In genomic region chr6:42981866-42982265, GRCh38 we compare ENCODE assay signal across 16 cellular contexts. TPM values are rescaled to one million over a fixed set of nuclear protein-coding genes. Genes with fewer than 3 reads are reported as not detected.
DNase-seq lines count a peak whose midpoint lies in the region; ATAC-seq and TF ChIP-seq lines count a peak whose summit lies in the region.
"Had no signal": no experiment of that assay in that cellular context is flagged by ENCODE, and none has a peak within 500 bp of the region (broad histone marks: within the 10 kb centered on the region; RNA-seq: fewer than 3 reads in every experiment).

No MANE protein-coding gene starts in this region.

- peaks cover 5% of the 10 kb centered on the region; the same call in 1 of the 2 replicates for H4K20me1 ChIP-seq in GM23338 (replicated peaks; ENCODE audit: insufficient read depth)

- H3K9me2 ChIP-seq in GM23338 (ENCODE audit: insufficient read depth): no peaks in the 10 kb centered on the region

- no peak for DNase-seq in activated T-cell treated with anti-CD3 and anti-CD28 coated beads, Interleukin-2, amount 50 U/mL, for 24 hours
- DNase-seq in activated T-cell treated with anti-CD3 and anti-CD28 coated beads, Interleukin-2, amount 50 U/mL, for 48 hours: no peak
- no peak for DNase-seq in GM23338 (ENCODE audit: low spot score)
- DNase-seq in naive thymus-derived CD4-positive, alpha-beta T cell: no peak
- no peak for DNase-seq in colonic mucosa
- DNase-seq in activated T-helper 1 cell treated with anti-CD3 and anti-CD28 coated beads, Interleukin-12 subunit alpha, Interleukin-12 subunit beta, Interleukin-2, Interleukin-4 antibody, amounts not matched to agents 30 ng/mL and 10 ng/mL and 1 ng/mL, durations not matched to agents 14 hours and 24 hours and 36 hours (ENCODE audit: low spot score): no peak
- DNase-seq in lower lobe of right lung: no peak
- DNase-seq: activated CD4-positive, CD25-positive, alpha-beta regulatory T cell; activated CD8-positive, alpha-beta memory T cell treated with anti-CD3 and anti-CD28 coated beads, Interleukin-2, amount 50 U/mL, for 48 hours; DND-41; dorsolateral prefrontal cortex; NCI-H2029 treated with DMSO at 0.1 percent for 48 hours had no signal

- H3K4me3 ChIP-seq in GM23338: no peak overlapping the region
- no peak overlapping the region for H3K4me3 ChIP-seq in naive thymus-derived CD4-positive, alpha-beta T cell (ENCODE audit: low read length)
- no peak overlapping the region for H3K4me3 ChIP-seq in colonic mucosa
- no peak overlapping the region for H3K4me3 ChIP-seq in lower lobe of right lung
- H3K4me3 ChIP-seq: dorsolateral prefrontal cortex had no signal

- H3K4me1 ChIP-seq in GM23338 (ENCODE audit: insufficient read depth): peaks cover 21% of the 10 kb centered on the region
- H3K4me1 ChIP-seq in naive thymus-derived CD4-positive, alpha-beta T cell (ENCODE audit: control insufficient read depth in 2 of 2, insufficient read depth in 2 of 2, low read length in 2 of 2): peaks cover 42 to 51% of the 10 kb centered on the region in 2 donors
- H3K4me1 ChIP-seq in colonic mucosa: peaks cover 18% of the 10 kb centered on the region
- peaks cover 48% of the 10 kb centered on the region for H3K4me1 ChIP-seq in lower lobe of right lung

- TF ChIP-seq CTCF in GM23338 (conservative IDR thresholded peaks at IDR 0.05; ENCODE audit: low read depth in 2 of 2) (no peak), colonic mucosa (IDR thresholded peaks at IDR 0.05) (no peak), lower lobe of right lung (IDR thresholded peaks at IDR 0.05) (no peak)

- intact Hi-C loops in naive thymus-derived CD4-positive, alpha-beta T cell (cut with micrococcal nuclease): loop anchor here in 1 of 2 donors (5.0 kb wide), 1 partner anchor 445 kb away; the partner anchor contains the start of gene ABCC10
- intact Hi-C loops in colonic mucosa (cut with DNase I) (no loop called here), lower lobe of right lung (cut with DNase I) (no loop called here)
- intact Hi-C loops in activated T-helper 1 cell treated with anti-CD3 and anti-CD28 coated beads, Interleukin-12 subunit alpha, Interleukin-12 subunit beta, Interleukin-2, Interleukin-4 antibody, amounts not matched to agents 30 ng/mL and 10 ng/mL and 1 ng/mL, durations not matched to agents 14 hours and 24 hours and 36 hours (cut with micrococcal nuclease): loop anchor here (10.0 kb wide), 1 partner anchor 237 kb away; the partner anchor contains the start of gene TBCC

- ATAC-seq in GM23338 (no peak), lower lobe of right lung (no peak)
- ATAC-seq in naive thymus-derived CD4-positive, alpha-beta T cell: no peak
- ATAC-seq: left lobe of liver had no signal

- H3K4me3 Mint-ChIP-seq in activated T-cell treated with anti-CD3 and anti-CD28 coated beads, Interleukin-2, amount 50 U/mL, for 24 hours: no peak overlapping the region
- peak overlapping the region; percentile 6; the same call in 1 of the 3 replicates for H3K4me3 Mint-ChIP-seq in GM23338
- H3K4me3 Mint-ChIP-seq in activated naive CD8-positive, alpha-beta T cell: no peak overlapping the region
- peak overlapping the region in 8 of 10 donors; percentile 3 to 71 (median 36) for H3K4me3 Mint-ChIP-seq in naive thymus-derived CD4-positive, alpha-beta T cell
- no peak overlapping the region for H3K4me3 Mint-ChIP-seq in activated T-helper 1 cell treated with anti-CD3 and anti-CD28 coated beads, Interleukin-12 subunit alpha, Interleukin-12 subunit beta, Interleukin-2, Interleukin-4 antibody, amounts not matched to agents 30 ng/mL and 10 ng/mL and 1 ng/mL, durations not matched to agents 14 hours and 24 hours and 36 hours

- no peak overlapping the region for H3K27ac ChIP-seq in GM23338 (ENCODE audit: low read depth)
- peak overlapping the region; percentile 44 for H3K27ac ChIP-seq in naive thymus-derived CD4-positive, alpha-beta T cell (ENCODE audit: low read depth, low read length)
- H3K27ac ChIP-seq in colonic mucosa: no peak overlapping the region
- no peak overlapping the region for H3K27ac ChIP-seq in lower lobe of right lung
- H3K27ac ChIP-seq: parathyroid adenoma had no signal

- H3K36me3 ChIP-seq in GM23338 (ENCODE audit: insufficient read depth) (no peaks in the 10 kb centered on the region), colonic mucosa (no peaks in the 10 kb centered on the region), lower lobe of right lung (no peaks in the 10 kb centered on the region)
- H3K36me3 ChIP-seq in naive thymus-derived CD4-positive, alpha-beta T cell (ENCODE audit: control insufficient read depth in 2 of 3, insufficient read depth in 3 of 3, low read length in 3 of 3): peaks cover 0 to 4% (median 0%) of the 10 kb centered on the region in 3 experiments

- no peak overlapping the region for H3K4me2 ChIP-seq in GM23338

- no peaks in the 10 kb centered on the region for H3K9me3 Mint-ChIP-seq in activated T-cell treated with anti-CD3 and anti-CD28 coated beads, Interleukin-2, amount 50 U/mL, for 24 hours
- H3K9me3 Mint-ChIP-seq in GM23338: no peaks in the 10 kb centered on the region
- H3K9me3 Mint-ChIP-seq in activated naive CD8-positive, alpha-beta T cell (ENCODE audit: low read depth): no peaks in the 10 kb centered on the region
- no peaks in the 10 kb centered on the region for H3K9me3 Mint-ChIP-seq in naive thymus-derived CD4-positive, alpha-beta T cell
- H3K9me3 Mint-ChIP-seq in activated T-helper 1 cell treated with anti-CD3 and anti-CD28 coated beads, Interleukin-12 subunit alpha, Interleukin-12 subunit beta, Interleukin-2, Interleukin-4 antibody, amounts not matched to agents 30 ng/mL and 10 ng/mL and 1 ng/mL, durations not matched to agents 14 hours and 24 hours and 36 hours: no peaks in the 10 kb centered on the region

- H3K36me3 Mint-ChIP-seq in activated T-cell treated with anti-CD3 and anti-CD28 coated beads, Interleukin-2, amount 50 U/mL, for 24 hours (ENCODE audit: low read depth): peaks cover 24% of the 10 kb centered on the region
- H3K36me3 Mint-ChIP-seq in GM23338 (ENCODE audit: low read depth): no peaks in the 10 kb centered on the region; the same call in 2 of the 3 replicates
- peaks cover 1% of the 10 kb centered on the region for H3K36me3 Mint-ChIP-seq in activated naive CD8-positive, alpha-beta T cell
- peaks cover 0 to 11% (median 2%) of the 10 kb centered on the region in 5 donors for H3K36me3 Mint-ChIP-seq in naive thymus-derived CD4-positive, alpha-beta T cell
- peaks cover 1% of the 10 kb centered on the region for H3K36me3 Mint-ChIP-seq in activated T-helper 1 cell treated with anti-CD3 and anti-CD28 coated beads, Interleukin-12 subunit alpha, Interleukin-12 subunit beta, Interleukin-2, Interleukin-4 antibody, amounts not matched to agents 30 ng/mL and 10 ng/mL and 1 ng/mL, durations not matched to agents 14 hours and 24 hours and 36 hours (ENCODE audit: low read depth)

- POLR2A ChIA-PET in naive thymus-derived CD4-positive, alpha-beta T cell (lab: Charles Lee): interaction anchor here (4.7 kb wide), 1 partner anchor 32 kb away, joined by 70 read pairs; the partner anchor contains the start of genes KLHDC3 and MEA1

- CTCF ChIA-PET in naive thymus-derived CD4-positive, alpha-beta T cell (lab: Charles Lee): no interaction called here

- H3K9me3 ChIP-seq in naive thymus-derived CD4-positive, alpha-beta T cell (ENCODE audit: control insufficient read depth in 2 of 3, low read length in 3 of 3): no peaks in the 10 kb centered on the region
- H3K9me3 ChIP-seq in colonic mucosa (no peaks in the 10 kb centered on the region), lower lobe of right lung (no peaks in the 10 kb centered on the region)

- H3F3A ChIP-seq in GM23338 (replicated peaks; ENCODE audit: low read depth): peaks cover 19% of the 10 kb centered on the region; the same call in 1 of the 2 replicates

- H3K4me1 Mint-ChIP-seq in activated T-cell treated with anti-CD3 and anti-CD28 coated beads, Interleukin-2, amount 50 U/mL, for 24 hours (ENCODE audit: low read depth): peaks cover 52% of the 10 kb centered on the region
- peaks cover 21% of the 10 kb centered on the region for H3K4me1 Mint-ChIP-seq in GM23338
- H3K4me1 Mint-ChIP-seq in activated naive CD8-positive, alpha-beta T cell (ENCODE audit: low read depth): peaks cover 53% of the 10 kb centered on the region
- H3K4me1 Mint-ChIP-seq in naive thymus-derived CD4-positive, alpha-beta T cell: peaks cover 35 to 70% (median 60%) of the 10 kb centered on the region in 7 donors
- peaks cover 52% of the 10 kb centered on the region for H3K4me1 Mint-ChIP-seq in activated T-helper 1 cell treated with anti-CD3 and anti-CD28 coated beads, Interleukin-12 subunit alpha, Interleukin-12 subunit beta, Interleukin-2, Interleukin-4 antibody, amounts not matched to agents 30 ng/mL and 10 ng/mL and 1 ng/mL, durations not matched to agents 14 hours and 24 hours and 36 hours (ENCODE audit: low read depth)

- H2AFZ ChIP-seq in GM23338: peak overlapping the region; percentile 69; the same call in 1 of the 2 replicates
- H2AFZ ChIP-seq: parathyroid adenoma had no signal

- peak overlapping the region; percentile 13 for H3K27ac Mint-ChIP-seq in activated T-cell treated with anti-CD3 and anti-CD28 coated beads, Interleukin-2, amount 50 U/mL, for 24 hours
- H3K27ac Mint-ChIP-seq in GM23338: no peak overlapping the region
- peak overlapping the region; percentile 29 for H3K27ac Mint-ChIP-seq in activated naive CD8-positive, alpha-beta T cell
- peak overlapping the region; percentile 2 to 95 (median 88) for H3K27ac Mint-ChIP-seq in naive thymus-derived CD4-positive, alpha-beta T cell
- H3K27ac Mint-ChIP-seq in activated T-helper 1 cell treated with anti-CD3 and anti-CD28 coated beads, Interleukin-12 subunit alpha, Interleukin-12 subunit beta, Interleukin-2, Interleukin-4 antibody, amounts not matched to agents 30 ng/mL and 10 ng/mL and 1 ng/mL, durations not matched to agents 14 hours and 24 hours and 36 hours: no peak overlapping the region

- H3K27me3 Mint-ChIP-seq in activated T-cell treated with anti-CD3 and anti-CD28 coated beads, Interleukin-2, amount 50 U/mL, for 24 hours: no peaks in the 10 kb centered on the region
- peaks cover 14% of the 10 kb centered on the region for H3K27me3 Mint-ChIP-seq in GM23338 (ENCODE audit: insufficient read depth, low read depth, poor library complexity)
- no peaks in the 10 kb centered on the region for H3K27me3 Mint-ChIP-seq in activated naive CD8-positive, alpha-beta T cell
- no peaks in the 10 kb centered on the region for H3K27me3 Mint-ChIP-seq in naive thymus-derived CD4-positive, alpha-beta T cell
- no peaks in the 10 kb centered on the region for H3K27me3 Mint-ChIP-seq in activated T-helper 1 cell treated with anti-CD3 and anti-CD28 coated beads, Interleukin-12 subunit alpha, Interleukin-12 subunit beta, Interleukin-2, Interleukin-4 antibody, amounts not matched to agents 30 ng/mL and 10 ng/mL and 1 ng/mL, durations not matched to agents 14 hours and 24 hours and 36 hours (ENCODE audit: insufficient read depth)

- no peaks in the 10 kb centered on the region for H3K27me3 ChIP-seq in GM23338 (ENCODE audit: insufficient read depth)
- no peaks in the 10 kb centered on the region for H3K27me3 ChIP-seq in naive thymus-derived CD4-positive, alpha-beta T cell (ENCODE audit: control insufficient read depth in 2 of 2, insufficient read depth in 2 of 2, low read length in 2 of 2)
- no peaks in the 10 kb centered on the region for H3K27me3 ChIP-seq in colonic mucosa
- no peaks in the 10 kb centered on the region for H3K27me3 ChIP-seq in lower lobe of right lung (ENCODE audit: low read depth)
- H3K27me3 ChIP-seq: dorsolateral prefrontal cortex had no signal

- H3K79me2 ChIP-seq in GM23338 (replicated peaks; ENCODE audit: insufficient read depth): peaks cover 22% of the 10 kb centered on the region

- H3K9ac ChIP-seq in colonic mucosa (ENCODE audit: low read depth in 2 of 2, low read length in 2 of 2): no peak overlapping the region
- H3K9ac ChIP-seq: parathyroid adenoma had no signal

RNA-seq across cellular contexts. Expression of gene PPP2R5D, which starts 2.5 kb away (rescaled TPM):
- 49.9 and 55.3 TPM in 2 replicates for total RNA-seq in GM23338 (2014; rRNA removed; shearing (Covaris generic))
- polyA plus RNA-seq in GM23338 (2016; fragmentation: Nextera tagmentation; extraction: Ambion mirVana): 16.5 and 20.0 TPM in 2 replicates
- 10 to 100 TPM; 19.7 to 60.4 (median 28.2) TPM for total RNA-seq in naive thymus-derived CD4-positive, alpha-beta T cell
- 10 to 100 TPM; 21.5 to 34.0 TPM for polyA plus RNA-seq in naive thymus-derived CD4-positive, alpha-beta T cell
- total RNA-seq in colonic mucosa (10 to 100 TPM; 38.5 to 49.7 TPM), lower lobe of right lung (24.5 TPM)
- total RNA-seq in activated T-helper 1 cell treated with anti-CD3 and anti-CD28 coated beads, Interleukin-12 subunit alpha, Interleukin-12 subunit beta, Interleukin-2, Interleukin-4 antibody, amounts not matched to agents 30 ng/mL and 10 ng/mL and 1 ng/mL, durations not matched to agents 14 hours and 24 hours and 36 hours: 52.1 and 53.4 TPM in 2 replicates

RNA-seq across cellular contexts. Expression of gene PEX6, which starts 2.9 kb away (rescaled TPM):
- 24.8 and 25.1 TPM in 2 replicates for total RNA-seq in GM23338 (2014; rRNA removed; shearing (Covaris generic))
- 5.2 and 6.5 TPM in 2 replicates for polyA plus RNA-seq in GM23338 (2016; fragmentation: Nextera tagmentation; extraction: Ambion mirVana)
- 10 to 100 TPM; 14.1 to 42.3 (median 28.0) TPM for total RNA-seq in naive thymus-derived CD4-positive, alpha-beta T cell
- 10 to 100 TPM; 21.2 to 24.6 TPM for polyA plus RNA-seq in naive thymus-derived CD4-positive, alpha-beta T cell
- 10 to 100 TPM; 23.3 to 40.3 TPM for total RNA-seq in colonic mucosa
- 20.9 TPM in 2 replicates for total RNA-seq in activated T-helper 1 cell treated with anti-CD3 and anti-CD28 coated beads, Interleukin-12 subunit alpha, Interleukin-12 subunit beta, Interleukin-2, Interleukin-4 antibody, amounts not matched to agents 30 ng/mL and 10 ng/mL and 1 ng/mL, durations not matched to agents 14 hours and 24 hours and 36 hours
- 33.3 TPM for total RNA-seq in lower lobe of right lung

RNA-seq across cellular contexts. Expression of gene GNMT, which starts 21.3 kb away (rescaled TPM):
- not detected in 2 replicates for total RNA-seq in GM23338 (2014; rRNA removed; shearing (Covaris generic))
- 0.52 and 2.5 TPM in 2 replicates for polyA plus RNA-seq in GM23338 (2016; fragmentation: Nextera tagmentation; extraction: Ambion mirVana)
- total RNA-seq in naive thymus-derived CD4-positive, alpha-beta T cell: 1 to 10 TPM in 3 of 5 experiments, under 1 TPM in 2; 0.95 to 2.6 (median 1.1) TPM
- not detected for polyA plus RNA-seq in naive thymus-derived CD4-positive, alpha-beta T cell
- total RNA-seq in colonic mucosa: under 1 TPM in 1 of 2 donors, not detected in 1; 0.96 TPM
- total RNA-seq in activated T-helper 1 cell treated with anti-CD3 and anti-CD28 coated beads, Interleukin-12 subunit alpha, Interleukin-12 subunit beta, Interleukin-2, Interleukin-4 antibody, amounts not matched to agents 30 ng/mL and 10 ng/mL and 1 ng/mL, durations not matched to agents 14 hours and 24 hours and 36 hours: 0.54 and 0.60 TPM in 2 replicates
- 2.4 TPM for total RNA-seq in lower lobe of right lung
- total RNA-seq: NCI-H460 had no signal

RNA-seq across cellular contexts. Expression of gene MEA1, which starts 31.9 kb away (rescaled TPM):
- 65.6 and 70.5 TPM in 2 replicates for total RNA-seq in GM23338 (2014; rRNA removed; shearing (Covaris generic))
- 205 and 215 TPM in 2 replicates for polyA plus RNA-seq in GM23338 (2016; fragmentation: Nextera tagmentation; extraction: Ambion mirVana)
- total RNA-seq in naive thymus-derived CD4-positive, alpha-beta T cell: 10 to 100 TPM; 20.3 to 58.0 (median 32.7) TPM
- polyA plus RNA-seq in naive thymus-derived CD4-positive, alpha-beta T cell: 10 to 100 TPM; 58.2 to 72.3 TPM
- total RNA-seq in colonic mucosa: 10 to 100 TPM; 43.7 to 54.5 TPM
- 89.3 and 92.7 TPM in 2 replicates for total RNA-seq in activated T-helper 1 cell treated with anti-CD3 and anti-CD28 coated beads, Interleukin-12 subunit alpha, Interleukin-12 subunit beta, Interleukin-2, Interleukin-4 antibody, amounts not matched to agents 30 ng/mL and 10 ng/mL and 1 ng/mL, durations not matched to agents 14 hours and 24 hours and 36 hours
- 44.8 TPM for total RNA-seq in lower lobe of right lung

RNA-seq across cellular contexts. Expression of gene KLHDC3, which starts 32.2 kb away (rescaled TPM):
- total RNA-seq in GM23338 (2014; rRNA removed; shearing (Covaris generic)): 182 and 184 TPM in 2 replicates
- polyA plus RNA-seq in GM23338 (2016; fragmentation: Nextera tagmentation; extraction: Ambion mirVana): 86.2 and 88.2 TPM in 2 replicates
- total RNA-seq in naive thymus-derived CD4-positive, alpha-beta T cell: 10 to 100 TPM; 39.9 to 76.9 (median 67.4) TPM
- 100 to 1,000 TPM; 128 to 145 TPM for polyA plus RNA-seq in naive thymus-derived CD4-positive, alpha-beta T cell
- 10 to 100 TPM; 62.4 to 73.9 TPM for total RNA-seq in colonic mucosa
- 76.6 and 77.0 TPM in 2 replicates for total RNA-seq in activated T-helper 1 cell treated with anti-CD3 and anti-CD28 coated beads, Interleukin-12 subunit alpha, Interleukin-12 subunit beta, Interleukin-2, Interleukin-4 antibody, amounts not matched to agents 30 ng/mL and 10 ng/mL and 1 ng/mL, durations not matched to agents 14 hours and 24 hours and 36 hours
- 59.3 TPM for total RNA-seq in lower lobe of right lung

Comparison
In these comparisons a context has a peak if more than half of its experiments do, and no peak if none do; other contexts are left out.
1. H3K27ac Mint-ChIP-seq: peak in activated T-cell treated with anti-CD3 and anti-CD28 coated beads, Interleukin-2, amount 50 U/mL, for 24 hours (single experiment), activated naive CD8-positive, alpha-beta T cell (single experiment) and naive thymus-derived CD4-positive, alpha-beta T cell (9 of 9); none in GM23338 (single experiment) and activated T-helper 1 cell treated with anti-CD3 and anti-CD28 coated beads, Interleukin-12 subunit alpha, Interleukin-12 subunit beta, Interleukin-2, Interleukin-4 antibody, amounts not matched to agents 30 ng/mL and 10 ng/mL and 1 ng/mL, durations not matched to agents 14 hours and 24 hours and 36 hours (single experiment).
2. H3K4me3 Mint-ChIP-seq: peak in GM23338 (single experiment) and naive thymus-derived CD4-positive, alpha-beta T cell (8 of 10); none in activated T-cell treated with anti-CD3 and anti-CD28 coated beads, Interleukin-2, amount 50 U/mL, for 24 hours (single experiment), activated naive CD8-positive, alpha-beta T cell (single experiment) and activated T-helper 1 cell treated with anti-CD3 and anti-CD28 coated beads, Interleukin-12 subunit alpha, Interleukin-12 subunit beta, Interleukin-2, Interleukin-4 antibody, amounts not matched to agents 30 ng/mL and 10 ng/mL and 1 ng/mL, durations not matched to agents 14 hours and 24 hours and 36 hours (single experiment).